15 cellular contexts compared by ENCODE assay signal in the genomic region with DNA sequence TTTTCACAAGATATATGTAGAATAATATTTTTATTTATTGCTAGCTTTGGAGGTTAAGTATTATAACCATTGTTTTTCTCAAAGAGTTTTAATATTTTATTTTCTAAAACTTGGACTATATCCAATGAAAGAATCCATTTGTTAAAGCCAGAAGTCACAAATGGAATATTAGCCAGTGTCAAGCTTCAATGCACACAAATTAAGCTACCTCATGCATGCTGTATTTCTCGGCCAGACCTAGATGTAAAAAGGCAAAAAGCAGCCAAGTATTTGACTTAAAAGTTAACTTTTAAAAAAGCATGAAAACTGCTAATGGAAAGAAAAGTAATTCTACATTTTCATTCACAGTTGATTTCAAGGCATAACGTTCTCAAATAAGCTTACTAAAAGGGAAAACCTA.
A peak's percentile ranks its signal among the peaks of the same experiment; 100 is the strongest.
DNase-seq lines count a peak whose midpoint lies in the region; ATAC-seq and TF ChIP-seq lines count a peak whose summit lies in the region.
"Had no signal": no experiment of that assay in that cellular context is flagged by ENCODE, and none has a peak within 500 bp of the region (broad histone marks: within the 10 kb centered on the region; RNA-seq: fewer than 3 reads in every experiment).

No MANE protein-coding gene starts in this region.

- no peak overlapping the region for H3K4me3 Mint-ChIP-seq in stimulated activated effector memory CD8-positive, alpha-beta T cell treated with anti-CD3 and anti-CD28 coated beads, Interleukin-12 subunit alpha, Interleukin-12 subunit beta, amount 100 ng/mL, for 72 hours
- H3K4me3 Mint-ChIP-seq: naive B cell, WTC11 had no signal

- no peak overlapping the region for H3K27ac ChIP-seq in suprapubic skin
- H3K27ac ChIP-seq: SK-N-MC, thyroid gland had no signal

- H3K4me3 ChIP-seq in BE2C (ENCODE audit: low read depth, low read length) (0 out of 2 replicates have a peak overlapping the region, but pooled peaks have one; percentile 5), suprapubic skin (no peak overlapping the region)
- H3K4me3 ChIP-seq: SK-N-MC, thyroid gland had no signal

- TF ChIP-seq POLR2A in suprapubic skin (IDR thresholded peaks at IDR 0.05) = no peak

- ATAC-seq in GM19455 (IDR thresholded peaks at IDR 0.05; ENCODE audit: unreplicated experiment) (peak; percentile 20), HG02938 (IDR thresholded peaks at IDR 0.05; ENCODE audit: unreplicated experiment) (peak; percentile 17), HG03575 (IDR thresholded peaks at IDR 0.05; ENCODE audit: extremely low read depth, insufficient number of reproducible peaks, low FRiP score, unreplicated experiment) (peak; percentile 15)
- no peak for ATAC-seq in stimulated activated effector memory CD8-positive, alpha-beta T cell treated with anti-CD3 and anti-CD28 coated beads, Interleukin-12 subunit alpha, Interleukin-12 subunit beta, amount 100 ng/mL, for 72 hours
- ATAC-seq: WTC11 had no signal

- H3K27me3 ChIP-seq in BE2C = no peaks in the 10 kb centered on the region
- H3K27me3 ChIP-seq in suprapubic skin = no peaks in the 10 kb centered on the region
- H3K27me3 ChIP-seq: thyroid gland had no signal

- H3K4me1 Mint-ChIP-seq in stimulated activated effector memory CD8-positive, alpha-beta T cell treated with anti-CD3 and anti-CD28 coated beads, Interleukin-12 subunit alpha, Interleukin-12 subunit beta, amount 100 ng/mL, for 72 hours = no peaks in the 10 kb centered on the region
- H3K4me1 Mint-ChIP-seq: naive B cell, WTC11 had no signal

- TF ChIP-seq CTCF in BE2C (IDR thresholded peaks at IDR 0.05; ENCODE audit: low read depth, low read length) (no peak), suprapubic skin (IDR thresholded peaks at IDR 0.05) (no peak)

- no peaks in the 10 kb centered on the region for H3K36me3 Mint-ChIP-seq in stimulated activated effector memory CD8-positive, alpha-beta T cell treated with anti-CD3 and anti-CD28 coated beads, Interleukin-12 subunit alpha, Interleukin-12 subunit beta, amount 100 ng/mL, for 72 hours
- H3K36me3 Mint-ChIP-seq: naive B cell, WTC11 had no signal

- H3K36me3 ChIP-seq in BE2C (no peaks in the 10 kb centered on the region), suprapubic skin (no peaks in the 10 kb centered on the region)
- H3K36me3 ChIP-seq: thyroid gland had no signal

- no peak for TF ChIP-seq EP300 in suprapubic skin (IDR thresholded peaks at IDR 0.05)

- no peak overlapping the region for H3K27ac Mint-ChIP-seq in stimulated activated effector memory CD8-positive, alpha-beta T cell treated with anti-CD3 and anti-CD28 coated beads, Interleukin-12 subunit alpha, Interleukin-12 subunit beta, amount 100 ng/mL, for 72 hours
- H3K27ac Mint-ChIP-seq: naive B cell, WTC11 had no signal

- H3K9me3 Mint-ChIP-seq in stimulated activated effector memory CD8-positive, alpha-beta T cell treated with anti-CD3 and anti-CD28 coated beads, Interleukin-12 subunit alpha, Interleukin-12 subunit beta, amount 100 ng/mL, for 72 hours = peaks cover 15% of the 10 kb centered on the region

- DNase-seq in BE2C (peak; percentile 24), cerebellar nuclear complex (lab: John Stamatoyannopoulos, UW) (no peak), suprapubic skin (ENCODE audit: low spot score in 2 of 2) (no peak), NCI-H1092 (lab: John Stamatoyannopoulos, UW) (no peak)
- DNase-seq in stimulated activated effector memory CD8-positive, alpha-beta T cell treated with anti-CD3 and anti-CD28 coated beads, Interleukin-12 subunit alpha, Interleukin-12 subunit beta, amount 100 ng/mL, for 72 hours (ENCODE audit: low spot score in 2 of 2) = no peak
- DNase-seq: activated T-cell treated with anti-CD3 and anti-CD28 coated beads, Interleukin-2, amount 50 U/mL, for 1 hour; GOT3; naive B cell; NK-92 treated with Interleukin-12 subunit alpha and Interleukin-12 subunit beta, amount 100 ng/mL, for 24 hours; thyroid gland had no signal

- H3K4me1 ChIP-seq in BE2C (peaks cover 14% of the 10 kb centered on the region), suprapubic skin (no peaks in the 10 kb centered on the region)

- WGBS in suprapubic skin = 56% methylated on average over 2 of the region's 2 CpGs

- H3K9me3 ChIP-seq in BE2C (no peaks in the 10 kb centered on the region), suprapubic skin (peaks cover 5% of the 10 kb centered on the region)
- H3K9me3 ChIP-seq: thyroid gland had no signal
